Comparison of ENCODE assay signal across 11 cellular contexts in the genomic region with DNA sequence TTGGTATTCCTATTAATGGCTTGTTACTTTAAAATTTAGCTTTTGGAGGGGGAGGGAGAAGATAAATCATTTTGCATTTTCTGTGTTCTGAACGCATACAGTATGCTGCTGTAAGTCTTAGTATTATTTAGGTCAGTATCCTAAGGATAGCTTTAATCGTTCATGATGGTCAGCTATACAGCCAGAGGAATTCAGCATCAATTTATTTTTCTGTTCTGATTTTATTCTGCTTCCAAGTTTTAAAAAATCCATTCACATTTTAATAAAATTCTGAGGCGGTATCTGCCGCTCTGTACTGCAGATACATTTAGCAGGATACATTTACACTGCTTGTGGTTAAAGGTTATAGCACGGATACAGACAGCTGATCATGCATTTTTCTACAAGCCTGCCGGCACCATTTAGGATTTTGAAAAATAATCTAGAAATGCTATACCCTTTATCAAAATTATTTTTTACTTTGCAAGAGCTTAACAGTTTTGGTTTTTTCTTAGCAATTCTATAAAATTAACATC. TPM values are rescaled to one million over a fixed set of nuclear protein-coding genes. Genes with fewer than 3 reads are reported as not detected.
DNase-seq lines count a peak whose midpoint lies in the region; ATAC-seq and TF ChIP-seq lines count a peak whose summit lies in the region.
"Had no signal": no experiment of that assay in that cellular context is flagged by ENCODE, and none has a peak within 500 bp of the region (broad histone marks: within the 10 kb centered on the region; RNA-seq: fewer than 3 reads in every experiment).

No MANE protein-coding gene starts in this region.

- peak overlapping the region; percentile 61 for H3K27ac Mint-ChIP-seq in stimulated activated memory B cell treated with anti-CD40 and anti-IgM and Interleukin-4, amounts not matched to agents 10 μg/mL and 1 μg/mL and 100 μg/mL, for 72 hours

- H3K9me3 Mint-ChIP-seq in stimulated activated memory B cell treated with anti-CD40 and anti-IgM and Interleukin-4, amounts not matched to agents 10 μg/mL and 1 μg/mL and 100 μg/mL, for 72 hours: no peaks in the 10 kb centered on the region

- peaks cover 6% of the 10 kb centered on the region for H3K36me3 Mint-ChIP-seq in stimulated activated memory B cell treated with anti-CD40 and anti-IgM and Interleukin-4, amounts not matched to agents 10 μg/mL and 1 μg/mL and 100 μg/mL, for 72 hours

- H3K4me3 ChIP-seq in SK-N-MC: peak overlapping the region; percentile 85
- H3K4me3 ChIP-seq in fibroblast of the aortic adventitia (ENCODE audit: low read depth, low read length): peak overlapping the region; percentile 66
- H3K4me3 ChIP-seq: SJSA1 had no signal

- H3K9ac ChIP-seq in SK-N-MC (ENCODE audit: insufficient read length): peak overlapping the region; percentile 93

- H3K4me3 Mint-ChIP-seq in stimulated activated memory B cell treated with anti-CD40 and anti-IgM and Interleukin-4, amounts not matched to agents 10 μg/mL and 1 μg/mL and 100 μg/mL, for 72 hours: peak overlapping the region; percentile 78

- H3K4me1 Mint-ChIP-seq in stimulated activated memory B cell treated with anti-CD40 and anti-IgM and Interleukin-4, amounts not matched to agents 10 μg/mL and 1 μg/mL and 100 μg/mL, for 72 hours: peaks cover 29% of the 10 kb centered on the region

- peak; percentile 62 for ATAC-seq in stimulated activated memory B cell treated with anti-CD40 and anti-IgM and Interleukin-4, amounts not matched to agents 10 μg/mL and 1 μg/mL and 100 μg/mL, for 72 hours

- DNase-seq in HCEC 1CT: peak; percentile 40
- DNase-seq in SK-N-MC (ENCODE audit: low read depth, low spot score): no peak
- no peak for DNase-seq in fibroblast of the aortic adventitia (ENCODE audit: low read depth)
- no peak for DNase-seq in foreskin melanocyte
- DNase-seq in dedifferentiated amniotic fluid mesenchymal stem cell (ENCODE audit: extremely low spot score): no peak
- no peak for DNase-seq in NCI-H748 (lab: John Stamatoyannopoulos, UW; ENCODE audit: unreplicated experiment)
- no peak for DNase-seq in central memory CD4-positive, alpha-beta T cell
- DNase-seq: GF-D8, NCI-H1105 had no signal

- TF ChIP-seq CTCF in fibroblast of the aortic adventitia (IDR thresholded peaks at IDR 0.05; ENCODE audit: insufficient read depth, low read length): no peak

- H3K9me3 ChIP-seq in SK-N-MC (ENCODE audit: low read depth, low read length): no peaks in the 10 kb centered on the region
- H3K9me3 ChIP-seq: SJSA1 had no signal

- no peaks in the 10 kb centered on the region for H3K36me3 ChIP-seq in SK-N-MC (ENCODE audit: insufficient read depth, low read length)

- H3K27ac ChIP-seq in SK-N-MC: peak overlapping the region; percentile 97
- H3K27ac ChIP-seq: SJSA1 had no signal

- no peaks in the 10 kb centered on the region for H3K27me3 Mint-ChIP-seq in stimulated activated memory B cell treated with anti-CD40 and anti-IgM and Interleukin-4, amounts not matched to agents 10 μg/mL and 1 μg/mL and 100 μg/mL, for 72 hours

RNA-seq across cellular contexts. Expression of gene ZBTB38, which starts 17.8 kb away (rescaled TPM):
- 52.4 and 267 TPM in 2 replicates for total RNA-seq in fibroblast of the aortic adventitia (ENCODE audit: low replicate concordance)
